In the genomic region with DNA sequence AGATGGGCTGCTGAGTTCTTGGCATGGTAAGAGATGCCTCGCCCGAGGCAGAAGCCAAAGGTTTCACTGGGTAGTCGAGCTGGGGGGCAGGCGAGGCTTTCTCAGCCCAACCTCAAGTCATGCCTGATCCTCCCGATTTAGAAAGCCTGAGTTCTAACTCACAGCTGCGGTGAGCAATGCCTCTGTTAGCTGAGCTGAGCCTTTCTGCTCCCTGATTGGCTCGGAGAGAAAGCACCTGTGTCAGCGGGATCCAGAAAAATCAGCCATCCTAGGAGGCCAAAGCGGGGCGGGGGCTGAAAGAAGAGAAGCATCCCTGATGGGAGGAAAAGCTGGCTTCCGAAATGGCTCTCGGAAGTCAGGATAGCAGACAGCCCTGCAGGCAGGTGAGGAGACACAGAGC, we compare ENCODE assay signal across 18 cellular contexts. TPM values are rescaled to one million over a fixed set of nuclear protein-coding genes. Genes with fewer than 3 reads are reported as not detected.
"Had no signal": no experiment of that assay in that cellular context is flagged by ENCODE, and none has a peak within 500 bp of the region (broad histone marks: within the 10 kb centered on the region; RNA-seq: fewer than 3 reads in every experiment).

No MANE protein-coding gene starts in this region.

- H3K36me3 Mint-ChIP-seq: activated naive CD4-positive, alpha-beta T cell treated with anti-CD3 and anti-CD28 coated beads, Interleukin-2, amount 50 U/mL, for 72 hours; natural killer cell had no signal

- H3K27ac ChIP-seq: adrenal gland, cardiac muscle cell, coronary artery, esophagus muscularis mucosa, lower lobe of right lung, right atrium auricular region, tibial nerve, vagina had no signal

- H3K27ac Mint-ChIP-seq: activated naive CD4-positive, alpha-beta T cell treated with anti-CD3 and anti-CD28 coated beads, Interleukin-2, amount 50 U/mL, for 72 hours; natural killer cell; progenitor cell of endocrine pancreas had no signal

- H3K27me3 ChIP-seq: adrenal gland, cardiac muscle cell, right atrium auricular region, vagina had no signal

- H3K4me1 Mint-ChIP-seq: natural killer cell had no signal

- H3K4me3 ChIP-seq: adrenal gland, cardiac muscle cell, coronary artery, esophagus muscularis mucosa, lower lobe of right lung, right atrium auricular region, tibial nerve, vagina had no signal

- H3K36me3 ChIP-seq: adrenal gland, cardiac muscle cell, esophagus muscularis mucosa, lower lobe of right lung, right atrium auricular region, tibial nerve, vagina had no signal

- DNase-seq: activated CD4-positive, CD25-positive, alpha-beta regulatory T cell treated with anti-CD3 and anti-CD28 coated beads, Interleukin-2, amount 50 U/mL, for 72 hours; activated gamma-delta T cell; adrenal gland; lower lobe of right lung; natural killer cell; stimulated activated CD4-positive, alpha-beta T cell treated with anti-CD3 and anti-CD28 coated beads, Interleukin-12 subunit alpha, Interleukin-12 subunit beta, amount 100 ng/mL, for 4 hours; stimulated activated CD4-positive, alpha-beta T cell treated with anti-CD3 and anti-CD28 coated beads, Interleukin-2, amount 100 ng/mL, for 24 hours; stimulated activated naive CD8-positive, alpha-beta T cell treated with anti-CD3 and anti-CD28 coated beads, Interleukin-15, Interleukin-2, amounts not matched to agents 100 U/mL and 50 U/mL, for 24 hours; T1000 had no signal

- H3K4me3 Mint-ChIP-seq: natural killer cell had no signal

- ATAC-seq: activated naive CD4-positive, alpha-beta T cell treated with anti-CD3 and anti-CD28 coated beads, Interleukin-2, amount 50 U/mL, for 72 hours; lower lobe of right lung; natural killer cell; stimulated activated naive CD8-positive, alpha-beta T cell treated with anti-CD3 and anti-CD28 coated beads, Interleukin-15, Interleukin-2, amounts not matched to agents 100 U/mL and 50 U/mL, for 24 hours had no signal

- H3K4me1 ChIP-seq: adrenal gland, esophagus muscularis mucosa, lower lobe of right lung, right atrium auricular region, vagina had no signal

- FAIRE-seq: keratinocyte had no signal

- H3K9me3 ChIP-seq: adrenal gland, esophagus muscularis mucosa, lower lobe of right lung, right atrium auricular region, tibial nerve, vagina had no signal

- H3K9me3 Mint-ChIP-seq: activated naive CD4-positive, alpha-beta T cell treated with anti-CD3 and anti-CD28 coated beads, Interleukin-2, amount 50 U/mL, for 72 hours; natural killer cell had no signal

RNA-seq across cellular contexts. Expression of gene CACNA1A, which starts 44.7 kb away (rescaled TPM):
- polyA plus RNA-seq: keratinocyte had no signal
